In the genomic region with DNA sequence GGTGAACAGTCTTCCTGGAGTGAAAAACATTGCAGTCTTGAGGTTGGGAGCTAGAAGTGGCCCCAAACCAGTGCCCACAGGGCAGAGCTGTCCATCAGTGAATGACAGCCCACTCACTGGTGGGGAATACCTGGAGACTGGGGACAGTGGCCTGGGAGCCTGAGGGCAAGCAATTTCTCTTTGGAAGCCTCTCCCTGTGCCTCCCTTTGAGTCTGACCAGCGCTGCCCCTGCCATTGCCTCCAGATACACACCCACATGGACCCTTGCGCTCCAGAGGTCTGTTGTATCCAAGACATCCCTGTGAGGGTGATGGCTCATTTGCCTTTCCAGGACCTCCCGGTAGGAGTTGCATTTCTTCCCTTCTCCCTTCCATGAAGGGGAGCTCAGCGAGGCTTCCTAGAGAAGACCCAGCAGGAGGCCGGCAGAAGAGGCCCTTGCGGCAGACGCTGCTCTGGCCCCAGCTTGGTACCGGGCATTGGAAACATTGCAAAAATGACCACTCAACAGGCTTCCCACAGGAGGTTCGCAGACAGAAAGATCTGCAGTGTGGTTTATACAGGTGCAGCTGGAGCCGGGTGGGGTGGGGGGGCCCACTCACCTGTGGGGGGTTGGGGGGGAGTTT, we compare ENCODE assay signal across 8 cellular contexts. TPM values are rescaled to one million over a fixed set of nuclear protein-coding genes. Genes with fewer than 3 reads are reported as not detected.
DNase-seq lines count a peak whose midpoint lies in the region; ATAC-seq, FAIRE-seq and TF ChIP-seq lines count a peak whose summit lies in the region.

No MANE protein-coding gene starts in this region.

- H3K36me3 ChIP-seq in GM23338 (ENCODE audit: insufficient read depth) = no peaks in the 10 kb centered on the region
- no peaks in the 10 kb centered on the region for H3K36me3 ChIP-seq in heart right ventricle
- no peaks in the 10 kb centered on the region for H3K36me3 ChIP-seq in small intestine (ENCODE audit: control insufficient read depth in 2 of 2, insufficient read depth in 2 of 2, low read length in 2 of 2)

- 55 to 61% methylated on average over 10 of the region's 10 CpGs for WGBS in heart right ventricle, 2 donors
- WGBS in small intestine, 3 donors = 41 to 67% (median 54%) methylated on average over 10 of the region's 10 CpGs

- peaks cover 4% of the 10 kb centered on the region; the same call in 1 of the 2 replicates for H4K20me1 ChIP-seq in GM23338 (replicated peaks; ENCODE audit: insufficient read depth)

- H3K9me3 ChIP-seq in heart right ventricle (peaks cover 0 to 5% (median 0%) of the 10 kb centered on the region in 11 donors), small intestine (ENCODE audit: control insufficient read depth, low read depth) (no peaks in the 10 kb centered on the region)

- H3F3A ChIP-seq in GM23338 (replicated peaks; ENCODE audit: low read depth) = no peaks in the 10 kb centered on the region

- H3K36me3 Mint-ChIP-seq in GM23338 (ENCODE audit: low read depth) = peaks cover 3% of the 10 kb centered on the region; the same call in 1 of the 3 replicates
- H3K36me3 Mint-ChIP-seq in activated CD4-positive, alpha-beta memory T cell treated with anti-CD3 and anti-CD28 coated beads for 36 hours = peaks cover 17% of the 10 kb centered on the region

- H3K27ac ChIP-seq in GM23338 (ENCODE audit: low read depth) (no peak overlapping the region), heart right ventricle (peak overlapping the region; percentile 78 to 97 (median 93)), small intestine (ENCODE audit: low read depth in 1 of 2, low read length in 1 of 2) (peak overlapping the region; percentile 95 to 96)

- H3K4me3 Mint-ChIP-seq in GM23338 = peak overlapping the region; percentile 61; the same call in 1 of the 3 replicates
- H3K4me3 Mint-ChIP-seq in activated CD4-positive, alpha-beta memory T cell treated with anti-CD3 and anti-CD28 coated beads for 36 hours = peak overlapping the region; percentile 61

- H3K9me3 Mint-ChIP-seq in GM23338 = no peaks in the 10 kb centered on the region; the same call in 2 of the 3 replicates
- H3K9me3 Mint-ChIP-seq in activated CD4-positive, alpha-beta memory T cell treated with anti-CD3 and anti-CD28 coated beads for 36 hours = peaks cover 6% of the 10 kb centered on the region

- peaks cover 81% of the 10 kb centered on the region for H3K4me1 ChIP-seq in GM23338 (ENCODE audit: insufficient read depth)
- peaks cover 62 to 100% (median 98%) of the 10 kb centered on the region in 9 donors for H3K4me1 ChIP-seq in heart right ventricle
- peaks cover 24 to 39% of the 10 kb centered on the region in 2 donors for H3K4me1 ChIP-seq in small intestine (ENCODE audit: control insufficient read depth in 2 of 2, insufficient read depth in 1 of 2, low read depth in 1 of 2, low read length in 1 of 2)

- TF ChIP-seq CTCF in GM23338 (conservative IDR thresholded peaks at IDR 0.05; ENCODE audit: low read depth in 2 of 2) (no peak), heart right ventricle (IDR thresholded peaks at IDR 0.05) (no peak)

- no peaks in the 10 kb centered on the region for H3K9me2 ChIP-seq in GM23338 (ENCODE audit: insufficient read depth)

- no peak overlapping the region for H2AFZ ChIP-seq in GM23338

- intact Hi-C loops in activated CD4-positive, alpha-beta memory T cell treated with anti-CD3 and anti-CD28 coated beads for 36 hours (cut with micrococcal nuclease) = loop anchor here (5.0 to 10.0 kb wide), 2 partner anchors 148 to 370 kb away; partner anchors contain the start of gene MTMR10
- intact Hi-C loops in heart right ventricle (cut with DNase I) = loop anchor here in 4 of 10 donors (2.0 to 10.0 kb wide), 4 partner anchors 38 to 122 kb away; partner anchors contain the start of gene KLF13 (in 4 of the 4)

- H3K27ac Mint-ChIP-seq in GM23338 = peak overlapping the region; percentile 93
- H3K27ac Mint-ChIP-seq in activated CD4-positive, alpha-beta memory T cell treated with anti-CD3 and anti-CD28 coated beads for 36 hours = peak overlapping the region; percentile 97

- ATAC-seq in GM23338 (no peak), heart right ventricle (peak in 1 of 8 donors; percentile 0), HG02840 (IDR thresholded peaks at IDR 0.05; ENCODE audit: low FRiP score, unreplicated experiment) (no peak), GM18867 (IDR thresholded peaks at IDR 0.05; ENCODE audit: unreplicated experiment) (no peak)

- H3K4me3 ChIP-seq in GM23338 = no peak overlapping the region
- H3K4me3 ChIP-seq in heart right ventricle = peak overlapping the region in 9 of 10 donors; percentile 3 to 39 (median 31)
- H3K4me3 ChIP-seq in small intestine (ENCODE audit: low read depth in 1 of 2, low read length in 2 of 2) = peak overlapping the region in 1 of 2 donors; percentile 35

- POLR2A ChIA-PET in activated CD4-positive, alpha-beta memory T cell treated with anti-CD3 and anti-CD28 coated beads for 36 hours (lab: Charles Lee) = interaction anchor here (0.7 to 10.3 kb wide), 11 partner anchors 9 to 150 kb away, joined by 3 to 97 read pairs (median 12); partner anchors contain the start of gene KLF13

- H3K4me1 Mint-ChIP-seq in GM23338 = peaks cover 82% of the 10 kb centered on the region
- peaks cover 99% of the 10 kb centered on the region for H3K4me1 Mint-ChIP-seq in activated CD4-positive, alpha-beta memory T cell treated with anti-CD3 and anti-CD28 coated beads for 36 hours (ENCODE audit: low read depth)

- no peak for FAIRE-seq in small intestine (lab: Jason Lieb, UNC)

- peak overlapping the region; percentile 73 for H3K4me2 ChIP-seq in GM23338

- H3K27me3 ChIP-seq in GM23338 (ENCODE audit: insufficient read depth) (no peaks in the 10 kb centered on the region), heart right ventricle (no peaks in the 10 kb centered on the region), small intestine (ENCODE audit: control insufficient read depth in 2 of 2, insufficient read depth in 2 of 2, low read length in 2 of 2) (no peaks in the 10 kb centered on the region)

- peaks cover 15% of the 10 kb centered on the region for H3K27me3 Mint-ChIP-seq in GM23338 (ENCODE audit: insufficient read depth, low read depth, poor library complexity)
- no peaks in the 10 kb centered on the region for H3K27me3 Mint-ChIP-seq in activated CD4-positive, alpha-beta memory T cell treated with anti-CD3 and anti-CD28 coated beads for 36 hours

- CTCF ChIA-PET in activated CD4-positive, alpha-beta memory T cell treated with anti-CD3 and anti-CD28 coated beads for 36 hours (lab: Charles Lee) = interaction anchor here (0.7 to 6.3 kb wide), 20 partner anchors 9 to 150 kb away, joined by 3 to 79 read pairs (median 7); partner anchors contain the start of gene KLF13

- DNase-seq in GM23338 (ENCODE audit: low spot score) = no peak
- no peak for DNase-seq in activated CD4-positive, alpha-beta memory T cell treated with anti-CD3 and anti-CD28 coated beads for 36 hours
- no peak for DNase-seq in heart right ventricle
- no peak for DNase-seq in small intestine
- no peak for DNase-seq in NCI-H1105 (lab: John Stamatoyannopoulos, UW)
- DNase-seq in GOT3 (lab: John Stamatoyannopoulos, UW) = no peak

- peaks cover 57% of the 10 kb centered on the region for H3K79me2 ChIP-seq in GM23338 (replicated peaks; ENCODE audit: insufficient read depth)

TF ChIP-seq in GM23338, 12 proteins besides CTCF, POLR2A, EP300 and RAD21 (continues in another document):
- TF ChIP-seq NANOG (IDR thresholded peaks at IDR 0.05; ENCODE audit: borderline replicate concordance) (no peak), ZNF114 (CRISPR knock-in tag; IDR thresholded peaks at IDR 0.05) (no peak), JUNB (IDR thresholded peaks at IDR 0.05; ENCODE audit: unreplicated experiment) (no peak), EZH2phosphoT487 (IDR thresholded peaks at IDR 0.05; ENCODE audit: unreplicated experiment) (no peak), POLR2AphosphoS5 (IDR thresholded peaks at IDR 0.05; ENCODE audit: low read depth) (no peak), ZNF331 (CRISPR knock-in tag; IDR thresholded peaks at IDR 0.05; ENCODE audit: low read depth) (no peak), CREB1 (CRISPR knock-in tag; IDR thresholded peaks at IDR 0.05; ENCODE audit: low read depth) (no peak)
- TF ChIP-seq, protein P1, sequence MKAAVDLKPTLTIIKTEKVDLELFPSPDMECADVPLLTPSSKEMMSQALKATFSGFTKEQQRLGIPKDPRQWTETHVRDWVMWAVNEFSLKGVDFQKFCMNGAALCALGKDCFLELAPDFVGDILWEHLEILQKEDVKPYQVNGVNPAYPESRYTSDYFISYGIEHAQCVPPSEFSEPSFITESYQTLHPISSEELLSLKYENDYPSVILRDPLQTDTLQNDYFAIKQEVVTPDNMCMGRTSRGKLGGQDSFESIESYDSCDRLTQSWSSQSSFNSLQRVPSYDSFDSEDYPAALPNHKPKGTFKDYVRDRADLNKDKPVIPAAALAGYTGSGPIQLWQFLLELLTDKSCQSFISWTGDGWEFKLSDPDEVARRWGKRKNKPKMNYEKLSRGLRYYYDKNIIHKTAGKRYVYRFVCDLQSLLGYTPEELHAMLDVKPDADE (IDR thresholded peaks at IDR 0.05) = no peak

RNA-seq across cellular contexts. Expression of gene KLF13, which starts 38.5 kb away (rescaled TPM):
- total RNA-seq in GM23338 (2014; rRNA removed; shearing (Covaris generic)) = 21.5 and 23.5 TPM in 2 replicates
- 28.6 and 35.7 TPM in 2 replicates for polyA plus RNA-seq in GM23338 (2016; fragmentation: Nextera tagmentation; extraction: Ambion mirVana)
- 100 to 1,000 TPM; 134 to 145 TPM for total RNA-seq in activated CD4-positive, alpha-beta memory T cell treated with anti-CD3 and anti-CD28 coated beads for 36 hours
- total RNA-seq in heart right ventricle = 100 to 1,000 TPM in 1 of 10 donors, 10 to 100 TPM in 9; 28.4 to 101 (median 49.4) TPM
- polyA plus RNA-seq in heart right ventricle = 10 to 100 TPM; 32.9 to 44.0 TPM
- 10 to 100 TPM; 50.6 to 61.3 (median 51.9) TPM for polyA plus RNA-seq in small intestine
